8 cellular contexts compared by ENCODE assay signal in genomic region chr9:125650271-125650737, GRCh38. TPM values are rescaled to one million over a fixed set of nuclear protein-coding genes. Genes with fewer than 3 reads are reported as not detected.
DNase-seq lines count a peak whose midpoint lies in the region; ATAC-seq and TF ChIP-seq lines count a peak whose summit lies in the region.

No MANE protein-coding gene starts in this region.

- no peak overlapping the region for H3K4me3 ChIP-seq in gastroesophageal sphincter

- 67 to 74% methylated on average over 3 of the region's 3 CpGs for WGBS in gastroesophageal sphincter (ENCODE audit: low coverage in 1 of 2), 2 donors

- no peak overlapping the region for H3K27ac ChIP-seq in gastroesophageal sphincter

- H3K4me1 Mint-ChIP-seq in T-helper 17 cell (peaks cover 42% of the 10 kb centered on the region), immature natural killer cell (peaks cover 41 to 58% of the 10 kb centered on the region in 2 donors)

- H3K27me3 ChIP-seq in gastroesophageal sphincter: no peaks in the 10 kb centered on the region

- no peak for TF ChIP-seq CTCF in gastroesophageal sphincter (IDR thresholded peaks at IDR 0.05)

- H3K27me3 Mint-ChIP-seq in T-helper 17 cell (no peaks in the 10 kb centered on the region), immature natural killer cell (ENCODE audit: low read depth in 3 of 3) (no peaks in the 10 kb centered on the region)

- H3K4me3 Mint-ChIP-seq in T-helper 17 cell (peak overlapping the region; percentile 62), immature natural killer cell (peak overlapping the region in 1 of 5 donors; percentile 19)

- H3K36me3 Mint-ChIP-seq in T-helper 17 cell (ENCODE audit: low read depth) (peaks cover 11% of the 10 kb centered on the region), immature natural killer cell (peaks cover 4 to 15% (median 8%) of the 10 kb centered on the region in 3 donors)

- no peaks in the 10 kb centered on the region for H3K9me3 Mint-ChIP-seq in immature natural killer cell

- TF ChIP-seq POLR2A in gastroesophageal sphincter (IDR thresholded peaks at IDR 0.05): no peak

- ATAC-seq in GM18873 (IDR thresholded peaks at IDR 0.05; ENCODE audit: low FRiP score, unreplicated experiment) (peak; percentile 63), HG03095 (IDR thresholded peaks at IDR 0.05; ENCODE audit: unreplicated experiment) (peak; percentile 73), T-helper 17 cell (peak; percentile 77), gastroesophageal sphincter (no peak)

- H3K27ac Mint-ChIP-seq in T-helper 17 cell: peak overlapping the region; percentile 91
- peak overlapping the region; percentile 3 to 63 (median 29) for H3K27ac Mint-ChIP-seq in immature natural killer cell

- H3K9me3 ChIP-seq in T-helper 17 cell (ENCODE audit: control insufficient read depth, low read length, poor library complexity, severe bottlenecking): no peaks in the 10 kb centered on the region
- H3K9me3 ChIP-seq in gastroesophageal sphincter: no peaks in the 10 kb centered on the region

- H3K4me1 ChIP-seq in gastroesophageal sphincter: peaks cover 0 to 50% (median 0%) of the 10 kb centered on the region in 3 donors

- DNase-seq in AG08396 (ENCODE audit: low spot score) (peak; percentile 29), T-helper 17 cell (no peak), immature natural killer cell (no peak), NCI-H2227 (lab: John Stamatoyannopoulos, UW; ENCODE audit: unreplicated experiment) (no peak), T-helper 9 cell (no peak)

- H3K36me3 ChIP-seq in gastroesophageal sphincter: no peaks in the 10 kb centered on the region

- TF ChIP-seq EP300 in gastroesophageal sphincter (IDR thresholded peaks at IDR 0.05): no peak

RNA-seq across cellular contexts. Expression of gene MAPKAP1, which starts 56.7 kb away (rescaled TPM):
- total RNA-seq in T-helper 17 cell: 10 to 100 TPM; 46.6 to 52.9 TPM
- 10 to 100 TPM; 56.9 to 75.1 (median 59.3) TPM for polyA plus RNA-seq in immature natural killer cell
- total RNA-seq in gastroesophageal sphincter: 100 to 1,000 TPM in 1 of 4 donors, 10 to 100 TPM in 3; 76.5 to 141 (median 87.5) TPM
